Comparison of ENCODE assay signal across 13 cellular contexts in the genomic region with DNA sequence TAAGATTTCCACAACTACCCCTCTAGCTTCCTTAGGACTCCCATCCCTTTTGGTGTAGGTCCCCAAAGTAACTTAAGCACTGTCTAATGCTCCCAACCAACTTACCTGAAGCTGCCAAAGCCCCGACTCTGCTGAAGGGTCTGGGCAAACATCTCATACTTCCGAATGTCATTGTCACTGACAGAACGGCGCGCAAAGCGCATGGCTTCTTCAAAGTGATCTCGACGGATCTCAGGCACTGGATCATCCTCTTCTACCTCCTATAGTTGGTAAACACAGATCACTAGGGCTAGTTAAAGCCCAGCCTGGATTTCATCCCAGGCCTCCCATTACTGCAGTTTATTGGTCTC.
"Had no signal": no experiment of that assay in that cellular context is flagged by ENCODE, and none has a peak within 500 bp of the region (broad histone marks: within the 10 kb centered on the region; RNA-seq: fewer than 3 reads in every experiment).

No MANE protein-coding gene starts in this region.

- H3K4me3 ChIP-seq: body of pancreas, left lung, psoas muscle, sigmoid colon, upper lobe of left lung had no signal

- H3K4me1 ChIP-seq: body of pancreas, left lung, psoas muscle, sigmoid colon, upper lobe of left lung had no signal

- DNase-seq: activated CD4-positive, CD25-positive, alpha-beta regulatory T cell; activated naive CD4-positive, alpha-beta T cell; activated T-cell treated with anti-CD3 and anti-CD28 coated beads, Interleukin-2, amount 50 U/mL, for 4 hours; body of pancreas; cerebellar nuclear complex; erythroblast; left lung; psoas muscle; sigmoid colon; stimulated activated CD4-positive, alpha-beta T cell treated with anti-CD3 and anti-CD28 coated beads, Interleukin-2, amount 100 ng/mL, for 24 hours; upper lobe of left lung had no signal

- H3K4me3 Mint-ChIP-seq: activated T-cell treated with anti-CD3 and anti-CD28 coated beads, Interleukin-2, amount 50 U/mL, for 4 hours; dendritic cell treated with granulocyte-macrophage colony-stimulating factor and Interleukin-4, amounts not matched to agents 40 ng/mL and 50 ng/mL, for 4 days; stimulated activated naive CD8-positive, alpha-beta T cell treated with anti-CD3 and anti-CD28 coated beads, Interleukin-15, Interleukin-2, amounts not matched to agents 100 ng/mL and 50 ng/mL, for 24 hours had no signal

- ATAC-seq: body of pancreas, left lung had no signal

- H3K27ac ChIP-seq: body of pancreas, left lung, psoas muscle, sigmoid colon, upper lobe of left lung had no signal

- H3K27me3 Mint-ChIP-seq: dendritic cell treated with granulocyte-macrophage colony-stimulating factor and Interleukin-4, amounts not matched to agents 40 ng/mL and 50 ng/mL, for 4 days; stimulated activated naive CD8-positive, alpha-beta T cell treated with anti-CD3 and anti-CD28 coated beads, Interleukin-15, Interleukin-2, amounts not matched to agents 100 ng/mL and 50 ng/mL, for 24 hours had no signal

- H3K27me3 ChIP-seq: body of pancreas, left lung, sigmoid colon, upper lobe of left lung had no signal

- H3K9me3 Mint-ChIP-seq: activated T-cell treated with anti-CD3 and anti-CD28 coated beads, Interleukin-2, amount 50 U/mL, for 4 hours; dendritic cell treated with granulocyte-macrophage colony-stimulating factor and Interleukin-4, amounts not matched to agents 40 ng/mL and 50 ng/mL, for 4 days; stimulated activated naive CD8-positive, alpha-beta T cell treated with anti-CD3 and anti-CD28 coated beads, Interleukin-15, Interleukin-2, amounts not matched to agents 100 ng/mL and 50 ng/mL, for 24 hours had no signal

- H3K9me3 ChIP-seq: body of pancreas, left lung, psoas muscle, sigmoid colon, upper lobe of left lung had no signal

- H3K27ac Mint-ChIP-seq: dendritic cell treated with granulocyte-macrophage colony-stimulating factor and Interleukin-4, amounts not matched to agents 40 ng/mL and 50 ng/mL, for 4 days; stimulated activated naive CD8-positive, alpha-beta T cell treated with anti-CD3 and anti-CD28 coated beads, Interleukin-15, Interleukin-2, amounts not matched to agents 100 ng/mL and 50 ng/mL, for 24 hours had no signal
